36 cellular contexts compared by ENCODE assay signal in genomic region chr10:131420867-131421266, GRCh38.
"Had no signal": no experiment of that assay in that cellular context is flagged by ENCODE, and none has a peak within 500 bp of the region (broad histone marks: within the 10 kb centered on the region; RNA-seq: fewer than 3 reads in every experiment).

No MANE protein-coding gene starts in this region.

- H3K36me3 ChIP-seq: adrenal gland, cardiac muscle cell had no signal

- ATAC-seq: activated CD4-positive, alpha-beta T cell treated with anti-CD3 and anti-CD28 coated beads for 36 hours; activated CD8-positive, alpha-beta memory T cell treated with anti-CD3 and anti-CD28 coated beads, Interleukin-2, amount 10 ng/mL, durations not matched to agents 7 days and 5 days; activated CD8-positive, alpha-beta T cell treated with anti-CD3 and anti-CD28 coated beads, Interleukin-2, amount 10 ng/mL, durations not matched to agents 7 days and 5 days had no signal

- H3K4me3 Mint-ChIP-seq: activated B cell treated with CpG ODN at 0.5 μM for 24 hours; activated CD4-positive, alpha-beta memory T cell treated with anti-CD3 and anti-CD28 coated beads, Interleukin-2, amount 10 ng/mL, durations not matched to agents 7 days and 5 days; activated CD4-positive, alpha-beta T cell treated with anti-CD3 and anti-CD28 coated beads for 36 hours; activated CD4-positive, alpha-beta T cell treated with anti-CD3 and anti-CD28 coated beads, Interleukin-2, amount 10 ng/mL, durations not matched to agents 7 days and 5 days; activated CD8-positive, alpha-beta memory T cell treated with anti-CD3 and anti-CD28 coated beads, Interleukin-2, amount 10 ng/mL, durations not matched to agents 7 days and 5 days; activated CD8-positive, alpha-beta T cell treated with anti-CD3 and anti-CD28 coated beads, Interleukin-2, amount 10 ng/mL, durations not matched to agents 7 days and 5 days; activated naive CD4-positive, alpha-beta T cell treated with anti-CD3 and anti-CD28 coated beads, Interleukin-2, amount 10 ng/mL, durations not matched to agents 7 days and 5 days; activated naive CD4-positive, alpha-beta T cell treated with anti-CD3 and anti-CD28 coated beads, Interleukin-2, amount 50 U/mL, for 24 hours; activated naive CD8-positive, alpha-beta T cell; activated naive CD8-positive, alpha-beta T cell treated with anti-CD3 and anti-CD28 coated beads, Interleukin-2, amount 10 ng/mL, durations not matched to agents 7 days and 5 days; activated T-cell treated with anti-CD3 and anti-CD28 coated beads, Interleukin-2, amount 50 U/mL, for 24 hours; brain; central memory CD8-positive, alpha-beta T cell; T-helper 1 cell treated with Interleukin-12 subunit alpha and Interleukin-12 subunit beta and Interleukin-4 antibody, amounts not matched to agents 30 μg/mL and 1 μg/mL, for 36 hours; T-helper 2 cell treated with Interferon-gamma antibody and Interleukin-4, amounts not matched to agents 5 μg/mL and 100 μg/mL, for 36 hours had no signal

- DNase-seq: activated B cell treated with CpG ODN at 0.5 μM for 24 hours; activated CD4-positive, alpha-beta memory T cell treated with anti-CD3 and anti-CD28 coated beads, Interleukin-2, amount 10 ng/mL, durations not matched to agents 7 days and 5 days; activated CD4-positive, alpha-beta T cell treated with anti-CD3 and anti-CD28 coated beads for 1 hour; activated CD4-positive, alpha-beta T cell treated with anti-CD3 and anti-CD28 coated beads for 36 hours; activated CD4-positive, alpha-beta T cell treated with anti-CD3 and anti-CD28 coated beads for 48 hours; activated CD4-positive, alpha-beta T cell treated with anti-CD3 and anti-CD28 coated beads, Interleukin-2, amount 10 ng/mL, durations not matched to agents 7 days and 5 days; activated CD4-positive, alpha-beta T cell treated with anti-CD3 and anti-CD28 coated beads, Interleukin-2, amount 50 U/mL, for 48 hours; activated CD8-positive, alpha-beta memory T cell treated with anti-CD3 and anti-CD28 coated beads for 24 hours; activated CD8-positive, alpha-beta memory T cell treated with anti-CD3 and anti-CD28 coated beads, Interleukin-2, amount 10 ng/mL, durations not matched to agents 7 days and 5 days; activated CD8-positive, alpha-beta memory T cell treated with anti-CD3 and anti-CD28 coated beads, Interleukin-2, amount 50 U/mL, for 48 hours; activated CD8-positive, alpha-beta T cell treated with anti-CD3 and anti-CD28 coated beads, Interleukin-2, amount 10 ng/mL, durations not matched to agents 7 days and 5 days; activated effector memory CD4-positive, alpha-beta T cell treated with Interleukin-2 at 50 U/mL for 16 hours; activated gamma-delta T cell; activated naive CD4-positive, alpha-beta T cell treated with anti-CD3 and anti-CD28 coated beads, Interleukin-2, amount 10 ng/mL, durations not matched to agents 7 days and 5 days; activated naive CD4-positive, alpha-beta T cell treated with Interleukin-2 at 50 U/mL for 16 hours; activated naive CD8-positive, alpha-beta T cell treated with anti-CD3 and anti-CD28 coated beads, Interleukin-2, amount 10 ng/mL, durations not matched to agents 7 days and 5 days; activated T-cell treated with anti-CD3 and anti-CD28 coated beads, Interleukin-2, amount 50 U/mL, for 24 hours; activated T-cell treated with anti-CD3 and anti-CD28 coated beads, Interleukin-2, amount 50 U/mL, for 48 hours; adrenal gland; amniotic stem cell; aorta; caudate nucleus; cerebellar nuclear complex; SW 1271; T-helper 1 cell; T-helper 2 cell; T-helper 9 cell had no signal

- H3K4me3 ChIP-seq: adrenal gland, cardiac muscle cell had no signal

- H3K27me3 ChIP-seq: adrenal gland, cardiac muscle cell had no signal

- H3K9me3 Mint-ChIP-seq: activated CD4-positive, alpha-beta T cell treated with anti-CD3 and anti-CD28 coated beads, Interleukin-2, amount 10 ng/mL, durations not matched to agents 7 days and 5 days; activated naive CD4-positive, alpha-beta T cell treated with anti-CD3 and anti-CD28 coated beads, Interleukin-2, amount 50 U/mL, for 24 hours; activated naive CD8-positive, alpha-beta T cell treated with anti-CD3 and anti-CD28 coated beads, Interleukin-2, amount 10 ng/mL, durations not matched to agents 7 days and 5 days; activated T-cell treated with anti-CD3 and anti-CD28 coated beads, Interleukin-2, amount 50 U/mL, for 24 hours; activated T-helper 2 cell treated with anti-CD3 and anti-CD28 coated beads, Interferon-gamma antibody, Interleukin-2, Interleukin-4, amounts not matched to agents 10 μg/mL and 5 μg/mL and 100 μg/mL, durations not matched to agents 14 hours and 24 hours and 36 hours; T-helper 1 cell treated with Interleukin-12 subunit alpha and Interleukin-12 subunit beta and Interleukin-4 antibody, amounts not matched to agents 30 μg/mL and 1 μg/mL, for 36 hours; T-helper 2 cell treated with Interferon-gamma antibody and Interleukin-4, amounts not matched to agents 5 μg/mL and 100 μg/mL, for 36 hours had no signal

- H3K9me3 ChIP-seq: adrenal gland had no signal

- H3K27ac Mint-ChIP-seq: activated B cell treated with CpG ODN at 0.5 μM for 24 hours; activated CD4-positive, alpha-beta memory T cell treated with anti-CD3 and anti-CD28 coated beads, Interleukin-2, amount 10 ng/mL, durations not matched to agents 7 days and 5 days; activated CD4-positive, alpha-beta T cell treated with anti-CD3 and anti-CD28 coated beads for 36 hours; activated CD4-positive, alpha-beta T cell treated with anti-CD3 and anti-CD28 coated beads, Interleukin-2, amount 10 ng/mL, durations not matched to agents 7 days and 5 days; activated CD8-positive, alpha-beta memory T cell treated with anti-CD3 and anti-CD28 coated beads, Interleukin-2, amount 10 ng/mL, durations not matched to agents 7 days and 5 days; activated CD8-positive, alpha-beta T cell treated with anti-CD3 and anti-CD28 coated beads, Interleukin-2, amount 10 ng/mL, durations not matched to agents 7 days and 5 days; activated naive CD4-positive, alpha-beta T cell treated with anti-CD3 and anti-CD28 coated beads, Interleukin-2, amount 10 ng/mL, durations not matched to agents 7 days and 5 days; activated naive CD4-positive, alpha-beta T cell treated with anti-CD3 and anti-CD28 coated beads, Interleukin-2, amount 50 U/mL, for 24 hours; activated naive CD8-positive, alpha-beta T cell; activated naive CD8-positive, alpha-beta T cell treated with anti-CD3 and anti-CD28 coated beads, Interleukin-2, amount 10 ng/mL, durations not matched to agents 7 days and 5 days; activated T-cell treated with anti-CD3 and anti-CD28 coated beads, Interleukin-2, amount 50 U/mL, for 24 hours; activated T-helper 2 cell treated with anti-CD3 and anti-CD28 coated beads, Interferon-gamma antibody, Interleukin-2, Interleukin-4, amounts not matched to agents 10 μg/mL and 5 μg/mL and 100 μg/mL, durations not matched to agents 14 hours and 24 hours and 36 hours; brain; T-helper 1 cell treated with Interleukin-12 subunit alpha and Interleukin-12 subunit beta and Interleukin-4 antibody, amounts not matched to agents 30 μg/mL and 1 μg/mL, for 36 hours; T-helper 2 cell treated with Interferon-gamma antibody and Interleukin-4, amounts not matched to agents 5 μg/mL and 100 μg/mL, for 36 hours had no signal

- H3K27me3 Mint-ChIP-seq: activated B cell treated with CpG ODN at 0.5 μM for 24 hours; activated CD4-positive, alpha-beta memory T cell treated with anti-CD3 and anti-CD28 coated beads, Interleukin-2, amount 10 ng/mL, durations not matched to agents 7 days and 5 days; activated CD4-positive, alpha-beta T cell treated with anti-CD3 and anti-CD28 coated beads for 36 hours; activated CD4-positive, alpha-beta T cell treated with anti-CD3 and anti-CD28 coated beads, Interleukin-2, amount 10 ng/mL, durations not matched to agents 7 days and 5 days; activated CD8-positive, alpha-beta memory T cell treated with anti-CD3 and anti-CD28 coated beads, Interleukin-2, amount 10 ng/mL, durations not matched to agents 7 days and 5 days; activated naive CD4-positive, alpha-beta T cell treated with anti-CD3 and anti-CD28 coated beads, Interleukin-2, amount 10 ng/mL, durations not matched to agents 7 days and 5 days; activated naive CD4-positive, alpha-beta T cell treated with anti-CD3 and anti-CD28 coated beads, Interleukin-2, amount 50 U/mL, for 24 hours; activated naive CD8-positive, alpha-beta T cell treated with anti-CD3 and anti-CD28 coated beads, Interleukin-2, amount 10 ng/mL, durations not matched to agents 7 days and 5 days; activated T-cell treated with anti-CD3 and anti-CD28 coated beads, Interleukin-2, amount 50 U/mL, for 24 hours; central memory CD8-positive, alpha-beta T cell had no signal

- H3K27ac ChIP-seq: adrenal gland, cardiac muscle cell, VCaP had no signal

- H3K4me1 Mint-ChIP-seq: activated B cell treated with CpG ODN at 0.5 μM for 24 hours; activated CD4-positive, alpha-beta memory T cell treated with anti-CD3 and anti-CD28 coated beads, Interleukin-2, amount 10 ng/mL, durations not matched to agents 7 days and 5 days; activated CD4-positive, alpha-beta T cell treated with anti-CD3 and anti-CD28 coated beads for 36 hours; activated CD4-positive, alpha-beta T cell treated with anti-CD3 and anti-CD28 coated beads, Interleukin-2, amount 10 ng/mL, durations not matched to agents 7 days and 5 days; activated CD8-positive, alpha-beta memory T cell treated with anti-CD3 and anti-CD28 coated beads, Interleukin-2, amount 10 ng/mL, durations not matched to agents 7 days and 5 days; activated naive CD4-positive, alpha-beta T cell treated with anti-CD3 and anti-CD28 coated beads, Interleukin-2, amount 10 ng/mL, durations not matched to agents 7 days and 5 days; activated naive CD4-positive, alpha-beta T cell treated with anti-CD3 and anti-CD28 coated beads, Interleukin-2, amount 50 U/mL, for 24 hours; activated naive CD8-positive, alpha-beta T cell treated with anti-CD3 and anti-CD28 coated beads, Interleukin-2, amount 10 ng/mL, durations not matched to agents 7 days and 5 days; central memory CD8-positive, alpha-beta T cell had no signal

- H3K36me3 Mint-ChIP-seq: activated CD8-positive, alpha-beta memory T cell treated with anti-CD3 and anti-CD28 coated beads, Interleukin-2, amount 10 ng/mL, durations not matched to agents 7 days and 5 days; activated naive CD4-positive, alpha-beta T cell treated with anti-CD3 and anti-CD28 coated beads, Interleukin-2, amount 10 ng/mL, durations not matched to agents 7 days and 5 days; activated naive CD4-positive, alpha-beta T cell treated with anti-CD3 and anti-CD28 coated beads, Interleukin-2, amount 50 U/mL, for 24 hours; activated naive CD8-positive, alpha-beta T cell; activated naive CD8-positive, alpha-beta T cell treated with anti-CD3 and anti-CD28 coated beads, Interleukin-2, amount 10 ng/mL, durations not matched to agents 7 days and 5 days; brain had no signal
